Comparison of ENCODE assay signal across 8 cellular contexts in the genomic region with DNA sequence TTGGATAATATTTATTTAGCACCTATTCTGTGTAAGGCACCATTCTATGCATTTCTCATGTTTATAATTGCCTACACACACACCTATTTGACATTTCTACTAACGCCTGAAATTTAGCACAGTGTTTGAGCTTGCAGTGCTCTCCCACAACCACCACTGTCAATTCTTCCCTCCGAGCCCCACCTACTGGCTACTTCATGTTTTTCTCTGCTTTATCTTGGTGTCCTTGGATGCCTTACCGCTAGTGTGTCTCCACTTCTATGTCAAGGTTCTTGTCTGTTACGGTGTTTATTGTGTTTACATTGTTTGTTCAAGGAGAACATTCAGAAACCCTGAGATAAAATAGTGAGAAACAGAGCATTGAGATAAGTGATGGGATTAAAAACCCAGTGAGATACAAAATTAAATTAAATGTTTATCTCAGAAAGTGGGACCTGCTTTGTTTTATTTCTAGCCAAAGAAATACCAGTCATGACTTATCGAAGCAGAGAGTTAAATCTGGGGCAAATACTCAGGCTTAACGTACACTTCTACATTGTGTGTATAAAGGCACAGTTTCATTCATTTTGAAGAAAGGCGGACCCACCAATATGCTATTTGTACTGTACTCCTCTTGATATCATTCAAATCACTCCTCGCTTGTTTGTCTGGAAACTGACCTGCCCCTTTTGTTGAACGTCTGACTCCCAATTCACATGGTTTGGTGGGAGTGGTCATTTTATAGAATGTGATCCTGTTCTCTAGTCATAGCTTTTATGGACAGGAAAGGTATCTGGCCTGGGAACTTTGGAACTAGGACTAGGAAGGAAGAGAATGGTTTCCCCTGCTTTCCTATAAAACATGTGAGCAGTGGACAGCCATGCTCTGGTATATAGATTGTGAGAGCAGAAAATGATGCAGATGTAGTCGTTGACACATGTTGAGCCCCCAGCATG. TPM values are rescaled to one million over a fixed set of nuclear protein-coding genes. Genes with fewer than 3 reads are reported as not detected.
A peak's percentile ranks its signal among the peaks of the same experiment; 100 is the strongest.
DNase-seq lines count a peak whose midpoint lies in the region; ATAC-seq and TF ChIP-seq lines count a peak whose summit lies in the region.

No MANE protein-coding gene starts in this region.

- H4K20me1 ChIP-seq in mammary epithelial cell (ENCODE audit: insufficient read depth, low read length): no peaks in the 10 kb centered on the region

- WGBS in mammary epithelial cell (ENCODE audit: low coverage, missing lambda C conversion rate): 36% methylated on average over 10 of the region's 10 CpGs
- WGBS in right lobe of liver (ENCODE audit: insufficient coverage, low coverage, low lambda C conversion rate, missing lambda C conversion rate): 39% methylated on average over 10 of the region's 10 CpGs

- no peak for TF ChIP-seq POLR2A in right lobe of liver (IDR thresholded peaks at IDR 0.05)

- ATAC-seq in HG02870 (IDR thresholded peaks at IDR 0.05; ENCODE audit: unreplicated experiment) (peak; percentile 68), right lobe of liver (peak; percentile 63 to 74 (median 67))

- H3K9me3 ChIP-seq in A673 (ENCODE audit: low read depth, low read length, poor library complexity, severe bottlenecking): no peaks in the 10 kb centered on the region
- H3K9me3 ChIP-seq in mammary epithelial cell (replicated peaks; ENCODE audit: insufficient read depth, low read length): no peaks in the 10 kb centered on the region
- no peaks in the 10 kb centered on the region for H3K9me3 ChIP-seq in right lobe of liver

- H2AFZ ChIP-seq in mammary epithelial cell (ENCODE audit: low read depth, low read length): no peak overlapping the region

- no peak overlapping the region for H3K27ac ChIP-seq in A673 (ENCODE audit: low read depth, low read length, poor library complexity, severe bottlenecking)
- H3K27ac ChIP-seq in mammary epithelial cell (ENCODE audit: insufficient read depth, low read depth, low read length): no peak overlapping the region
- no peak overlapping the region for H3K27ac ChIP-seq in right lobe of liver

- POLR2A ChIA-PET in A673 (lab: Charles Lee; ENCODE audit: low non-redundant PET): interaction anchor here (0.6 kb wide), 1 partner anchor 175 kb away, joined by 3 read pairs; no protein-coding TSS in a partner anchor

- CTCF ChIA-PET in A673 (lab: Charles Lee) (no interaction called here), mammary epithelial cell (lab: Charles Lee; ENCODE audit: low non-redundant PET) (interaction anchor here (0.6 kb wide), 2 partner anchors 10 to 33 kb away, joined by 3 read pairs; no protein-coding TSS in a partner anchor)

- H3K79me2 ChIP-seq in mammary epithelial cell (ENCODE audit: insufficient read depth, low read length): no peaks in the 10 kb centered on the region

- DNase-seq in A673 (ENCODE audit: low spot score) (peak; percentile 64), GM10266 (ENCODE audit: extremely low spot score) (peak; percentile 18), NCI-H446 treated with DMSO at 0.1 percent for 48 hours (lab: John Stamatoyannopoulos, UW) (peak; percentile 27), mammary epithelial cell (peak; percentile 8), right lobe of liver (no peak), T1000 (lab: John Stamatoyannopoulos, UW) (no peak), foreskin melanocyte (no peak)

- dilution Hi-C loops in mammary epithelial cell (cut with HindIII; ENCODE audit: low sequenced_read_pairs): no loop called here

- no peaks in the 10 kb centered on the region for H3K36me3 ChIP-seq in A673 (ENCODE audit: insufficient read depth, low read length, poor library complexity, severe bottlenecking)
- no peaks in the 10 kb centered on the region for H3K36me3 ChIP-seq in mammary epithelial cell (ENCODE audit: insufficient read depth, low read length)
- H3K36me3 ChIP-seq in right lobe of liver: no peaks in the 10 kb centered on the region

- no peak overlapping the region for H3K9ac ChIP-seq in mammary epithelial cell (ENCODE audit: insufficient read depth, low read length)

- H3K4me3 ChIP-seq in A673 (ENCODE audit: low read depth, low read length, poor library complexity, severe bottlenecking) (no peak overlapping the region), mammary epithelial cell (replicated peaks in 1 of 3; ENCODE audit: insufficient read depth in 1 of 3, low read depth in 2 of 3, low read length in 3 of 3) (no peak overlapping the region), right lobe of liver (no peak overlapping the region)

- in situ Hi-C loops in mammary epithelial cell (cut with MboI; ENCODE audit: low sequenced_read_pairs in 2 of 2): loop anchor here in 1 of 2 donors (10.0 kb wide), 1 partner anchor 408 kb away; no protein-coding TSS in a partner anchor

- TF ChIP-seq CTCF in A673 (conservative IDR thresholded peaks at IDR 0.05; ENCODE audit: low read depth, low read length) (peak; percentile 67), GM10266 (IDR thresholded peaks at IDR 0.05; ENCODE audit: control insufficient read depth, insufficient read depth, low read depth, missing control alignments) (peak; percentile 63), mammary epithelial cell (conservative IDR thresholded peaks at IDR 0.05 in 1 of 2, IDR thresholded peaks at IDR 0.05 in 1 of 2; ENCODE audit: extremely low read depth in 1 of 2, insufficient read depth in 1 of 2, low read depth in 1 of 2, low read length in 2 of 2) (peak; percentile 52 to 57), right lobe of liver (IDR thresholded peaks at IDR 0.05) (peak; percentile 45 to 49 (median 48))

- intact Hi-C loops in A673 (cut with micrococcal nuclease; ENCODE audit: unreplicated experiment) (loop anchor here (10.0 kb wide), 1 partner anchor 1268 kb away; no protein-coding TSS in a partner anchor), mammary epithelial cell (cut with micrococcal nuclease) (loop anchor here (5.0 kb wide), 1 partner anchor 1265 kb away; no protein-coding TSS in a partner anchor), right lobe of liver (cut with DNase I) (loop anchor here (10.0 kb wide), 3 partner anchors 388 to 418 kb away; no protein-coding TSS in a partner anchor)

- H3K4me2 ChIP-seq in mammary epithelial cell (ENCODE audit: insufficient read depth, low read depth, low read length): no peak overlapping the region

- H3K27me3 ChIP-seq in A673 (replicated peaks; ENCODE audit: insufficient read depth, low read depth, low read length, poor library complexity) (peaks cover 26% of the 10 kb centered on the region), mammary epithelial cell (ENCODE audit: insufficient read depth, low read length) (no peaks in the 10 kb centered on the region), right lobe of liver (no peaks in the 10 kb centered on the region)

- H3K4me1 ChIP-seq in A673 (ENCODE audit: insufficient read depth, low read length, poor library complexity, severe bottlenecking) (no peaks in the 10 kb centered on the region), mammary epithelial cell (ENCODE audit: insufficient read depth, low read length) (no peaks in the 10 kb centered on the region), right lobe of liver (no peaks in the 10 kb centered on the region)

- BruUV-seq in A673 (replicated peaks; lab: Mats Ljungman, UMichigan) (no TSS peak), mammary epithelial cell (replicated peaks; lab: Mats Ljungman, UMichigan) (no TSS peak)

RNA-seq across cellular contexts. Expression of gene SLC36A4, which starts 39.2 kb away (rescaled TPM):
- 28.2 and 31.0 TPM in 2 replicates for total RNA-seq in A673 (2021)
- 10 to 100 TPM; 14.3 to 17.7 TPM for total RNA-seq in mammary epithelial cell
- polyA plus RNA-seq in mammary epithelial cell: 11.1 TPM
- polyA minus RNA-seq in mammary epithelial cell: 31.7 TPM
- 10 to 100 TPM in 1 of 6 experiments, 1 to 10 TPM in 5; 3.2 to 10.7 (median 6.5) TPM for total RNA-seq in right lobe of liver

Comparison
In these comparisons a context has a peak if more than half of its experiments do, and no peak if none do; other contexts are left out.
1. DNase-seq: peak in A673 (single experiment), GM10266 (single experiment), NCI-H446 treated with DMSO at 0.1 percent for 48 hours (single experiment) and mammary epithelial cell (single experiment); none in right lobe of liver (0 of 3), T1000 (single experiment) and foreskin melanocyte (single experiment).
2. Peak in every context shown above with its lines, with median percentiles within 50 percentile points of each other: CTCF ChIP-seq.